ENCODE assay signal across 1 cellular context in the genomic region with DNA sequence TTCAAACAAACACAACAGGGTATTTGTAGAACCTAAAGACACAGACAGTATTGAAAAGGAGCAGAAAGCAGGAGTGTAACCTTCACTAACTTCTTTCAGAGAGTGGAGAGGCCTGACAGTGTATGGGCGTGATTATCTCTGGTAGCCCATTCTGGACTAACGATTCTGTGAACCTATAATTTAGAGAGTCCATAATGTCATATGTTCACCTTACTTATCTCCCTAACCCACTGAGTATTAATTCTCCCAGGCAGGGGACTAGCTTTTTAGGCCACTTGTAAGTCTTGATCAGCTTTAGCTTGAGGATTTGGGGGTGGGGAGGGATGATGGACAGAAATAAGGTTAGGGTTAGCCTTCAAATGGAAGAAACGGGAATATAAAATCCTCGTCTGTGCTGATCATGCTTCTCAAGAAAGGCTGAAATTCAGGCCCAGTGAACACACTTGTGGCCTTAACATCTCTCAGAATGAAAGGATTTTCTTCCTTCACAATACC.
TF ChIP-seq lines count a peak whose summit lies in the region.

No MANE protein-coding gene starts in this region.

TF ChIP-seq in IMR-90, 13 proteins besides CTCF, POLR2A, EP300 and RAD21:
- TF ChIP-seq MXI1 (IDR thresholded peaks at IDR 0.05; ENCODE audit: borderline replicate concordance, low read depth, low read length) (no peak), MAFK (IDR thresholded peaks at IDR 0.05; ENCODE audit: low read depth, low read length) (no peak), CHD1 (IDR thresholded peaks at IDR 0.05; ENCODE audit: low read depth, low read length) (no peak), NFE2L2 (IDR thresholded peaks at IDR 0.05; ENCODE audit: low read depth, low read length) (no peak), BHLHE40 (IDR thresholded peaks at IDR 0.05; ENCODE audit: low read depth, low read length) (no peak), SMC3 (IDR thresholded peaks at IDR 0.05; ENCODE audit: low read depth, low read length) (no peak), RFX5 (IDR thresholded peaks at IDR 0.05; ENCODE audit: low read depth, low read length) (no peak), CEBPB (IDR thresholded peaks at IDR 0.05; ENCODE audit: low read depth, low read length) (no peak), MAZ (IDR thresholded peaks at IDR 0.05; ENCODE audit: borderline replicate concordance, low read depth, low read length) (no peak)
